Comparison of ENCODE assay signal across 19 cellular contexts in the genomic region with DNA sequence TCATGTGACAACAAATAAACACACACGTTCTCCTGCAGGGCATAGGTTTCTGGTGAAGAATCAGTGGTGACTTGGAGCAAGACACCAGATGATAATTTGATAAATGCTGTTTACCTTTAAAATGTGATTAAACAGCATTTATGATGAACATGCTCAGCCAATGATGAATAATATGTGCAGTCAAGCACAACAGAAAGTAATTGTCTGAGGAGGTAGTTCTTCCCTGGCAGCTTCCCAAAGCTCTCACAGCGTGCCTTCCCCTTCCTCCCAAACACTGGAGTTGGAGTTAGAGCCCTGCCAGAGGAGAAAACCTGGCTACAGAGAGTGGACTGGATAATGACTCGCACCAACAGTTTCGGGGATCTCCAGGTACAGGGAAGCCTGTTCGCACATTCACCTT.
DNase-seq lines count a peak whose midpoint lies in the region; ATAC-seq lines count a peak whose summit lies in the region.
"Had no signal": no experiment of that assay in that cellular context is flagged by ENCODE, and none has a peak within 500 bp of the region (broad histone marks: within the 10 kb centered on the region; RNA-seq: fewer than 3 reads in every experiment).

No MANE protein-coding gene starts in this region.

- no peaks in the 10 kb centered on the region for H3K4me1 Mint-ChIP-seq in effector memory CD8-positive, alpha-beta T cell (ENCODE audit: low read depth in 2 of 2)

- no peaks in the 10 kb centered on the region for H3K27me3 Mint-ChIP-seq in effector memory CD8-positive, alpha-beta T cell

- intact Hi-C loops in aorta (cut with DNase I), result no loop called here

- DNase-seq in NCI-H748 (lab: John Stamatoyannopoulos, UW; ENCODE audit: unreplicated experiment) (peak; percentile 22), NCI-H748 treated with DMSO at 0.1 percent for 48 hours (lab: John Stamatoyannopoulos, UW) (no peak), NCI-H2227 (lab: John Stamatoyannopoulos, UW; ENCODE audit: unreplicated experiment) (peak; percentile 5), dermis blood vessel endothelial cell (peak; percentile 68), DMS114 treated with DMSO at 0.1 percent for 48 hours (lab: John Stamatoyannopoulos, UW; ENCODE audit: unreplicated experiment) (no peak), aorta (no peak)
- no peak for DNase-seq in effector memory CD8-positive, alpha-beta T cell
- DNase-seq: activated effector memory CD4-positive, alpha-beta T cell treated with Interleukin-2 at 50 U/mL for 16 hours; CD8-positive, alpha-beta T cell; GF-D8; left lung; MM.1S; NCI-H526 treated with DMSO at 0.1 percent for 48 hours; stimulated activated naive CD8-positive, alpha-beta T cell treated with anti-CD3 and anti-CD28 coated beads, Interleukin-15, Interleukin-2, amounts not matched to agents 100 U/mL and 50 U/mL, for 24 hours; upper lobe of right lung had no signal

- no peak overlapping the region for H3K4me3 Mint-ChIP-seq in effector memory CD8-positive, alpha-beta T cell
- H3K4me3 Mint-ChIP-seq: CD8-positive, alpha-beta T cell had no signal

- no peaks in the 10 kb centered on the region for H3K4me1 ChIP-seq in aorta (ENCODE audit: control insufficient read depth in 1 of 2, insufficient read depth in 2 of 2, low read length in 2 of 2)
- H3K4me1 ChIP-seq: left lung, parathyroid adenoma, upper lobe of right lung had no signal

- H3K9me3 ChIP-seq in aorta (ENCODE audit: control insufficient read depth, low read length), result no peaks in the 10 kb centered on the region
- H3K9me3 ChIP-seq: left lung, upper lobe of right lung had no signal

- ATAC-seq in HG03565 (IDR thresholded peaks at IDR 0.05; ENCODE audit: unreplicated experiment) (no peak), aorta (ENCODE audit: low FRiP score) (no peak)
- no peak for ATAC-seq in effector memory CD8-positive, alpha-beta T cell (replicated peaks)
- ATAC-seq: CD8-positive, alpha-beta T cell; left lung; stimulated activated naive CD8-positive, alpha-beta T cell treated with anti-CD3 and anti-CD28 coated beads, Interleukin-15, Interleukin-2, amounts not matched to agents 100 U/mL and 50 U/mL, for 24 hours; upper lobe of right lung had no signal

- no peaks in the 10 kb centered on the region for H3K27me3 ChIP-seq in aorta (ENCODE audit: control insufficient read depth in 1 of 2, insufficient read depth in 2 of 2, low read length in 1 of 2)
- H3K27me3 ChIP-seq: left lung, upper lobe of right lung had no signal

- no peak overlapping the region for H3K27ac ChIP-seq in aorta (ENCODE audit: low read depth in 1 of 2, low read length in 2 of 2)
- H3K27ac ChIP-seq: left lung, parathyroid adenoma, RWPE1, upper lobe of right lung had no signal

- no peaks in the 10 kb centered on the region for H3K36me3 ChIP-seq in aorta (ENCODE audit: control insufficient read depth in 1 of 2, insufficient read depth in 2 of 2, low read length in 1 of 2)
- H3K36me3 ChIP-seq: left lung, upper lobe of right lung had no signal

- H3K4me3 ChIP-seq in aorta (ENCODE audit: low read length in 2 of 2), result no peak overlapping the region
- H3K4me3 ChIP-seq: left lung, smooth muscle cell, upper lobe of right lung had no signal

- no peak overlapping the region for H3K27ac Mint-ChIP-seq in effector memory CD8-positive, alpha-beta T cell
- H3K27ac Mint-ChIP-seq: CD8-positive, alpha-beta T cell had no signal

- 66 to 68% methylated on average over 5 of the region's 5 CpGs for WGBS in aorta, 2 donors

- H3K36me3 Mint-ChIP-seq in effector memory CD8-positive, alpha-beta T cell (ENCODE audit: insufficient read depth), result no peaks in the 10 kb centered on the region

- H3K9me3 Mint-ChIP-seq in effector memory CD8-positive, alpha-beta T cell, result no peaks in the 10 kb centered on the region
- H3K9me3 Mint-ChIP-seq: CD8-positive, alpha-beta T cell had no signal

Comparison
In these comparisons a context has a peak if more than half of its experiments do, and no peak if none do; other contexts are left out.
1. DNase-seq: peak in NCI-H748 (single experiment), NCI-H2227 (single experiment) and dermis blood vessel endothelial cell (single experiment); none in NCI-H748 treated with DMSO at 0.1 percent for 48 hours (single experiment), DMS114 treated with DMSO at 0.1 percent for 48 hours (single experiment), effector memory CD8-positive, alpha-beta T cell (0 of 3) and aorta (0 of 2).